ENCODE assay signal across 10 cellular contexts in the genomic region with DNA sequence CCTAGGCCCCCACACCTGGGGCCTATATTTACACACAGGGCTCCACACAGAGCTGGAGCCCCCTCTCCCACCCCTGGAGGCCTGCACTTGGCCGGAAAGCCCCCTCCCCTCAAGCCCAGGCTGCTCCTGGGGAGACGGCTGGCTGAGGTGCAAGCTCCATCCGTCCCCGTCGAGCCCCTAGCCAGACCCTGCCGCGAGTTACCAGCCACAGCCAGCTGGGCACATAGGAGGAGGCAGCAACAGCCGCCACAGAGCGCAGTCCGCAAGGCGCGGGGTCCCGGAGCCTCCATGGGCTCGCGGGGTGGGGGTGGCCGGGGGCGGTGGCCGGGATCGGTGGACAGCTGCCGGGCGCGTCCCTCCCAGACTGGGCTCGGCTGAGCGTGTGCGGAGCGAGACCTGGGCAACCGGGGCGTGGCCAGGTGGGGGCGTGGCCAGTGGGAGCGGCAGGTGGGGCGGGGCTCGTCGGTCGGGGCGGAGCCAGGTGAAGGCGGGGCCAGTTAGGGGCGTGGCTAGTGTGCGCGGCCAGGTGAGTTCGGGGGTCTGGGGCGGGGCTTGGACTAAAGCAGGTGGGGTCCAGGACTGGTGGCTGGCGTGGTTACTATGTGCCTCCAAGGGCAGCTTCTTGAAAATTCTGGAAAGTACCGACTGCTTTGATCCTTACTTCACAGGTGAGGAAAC. TPM values are rescaled to one million over a fixed set of nuclear protein-coding genes. Genes with fewer than 3 reads are reported as not detected.
A peak's percentile ranks its signal among the peaks of the same experiment; 100 is the strongest.
DNase-seq lines count a peak whose midpoint lies in the region; ATAC-seq and TF ChIP-seq lines count a peak whose summit lies in the region.
"Had no signal": no experiment of that assay in that cellular context is flagged by ENCODE, and none has a peak within 500 bp of the region (broad histone marks: within the 10 kb centered on the region; RNA-seq: fewer than 3 reads in every experiment).

CD164L2 (minus strand) TSS at position 384 of the 678 bp plus-strand sequence; CDS start at position 290, 94 bp downstream.

- H3K36me3 ChIP-seq in iPS-15b (ENCODE audit: control insufficient read depth, insufficient read depth, low read length) (no peaks in the 10 kb centered on the region), aorta (ENCODE audit: control insufficient read depth in 1 of 2, insufficient read depth in 2 of 2, low read length in 1 of 2) (no peaks in the 10 kb centered on the region)

- H3K27me3 ChIP-seq in iPS-15b (ENCODE audit: control insufficient read depth, insufficient read depth, low read length), result peaks cover 11% of the 10 kb centered on the region
- H3K27me3 ChIP-seq in aorta (ENCODE audit: control insufficient read depth in 1 of 2, insufficient read depth in 2 of 2, low read length in 1 of 2), result no peaks in the 10 kb centered on the region

- intact Hi-C loops in activated CD8-positive, alpha-beta T cell treated with anti-CD3 and anti-CD28 coated beads for 36 hours (cut with micrococcal nuclease), result no loop called here
- intact Hi-C loops in aorta (cut with DNase I), result no loop called here

- ATAC-seq in activated CD8-positive, alpha-beta T cell treated with anti-CD3 and anti-CD28 coated beads for 36 hours, result peak; percentile 91
- ATAC-seq in GM19035 (IDR thresholded peaks at IDR 0.05; ENCODE audit: unreplicated experiment) (no peak), aorta (ENCODE audit: low FRiP score) (no peak)

- CTCF ChIA-PET in activated CD8-positive, alpha-beta T cell treated with anti-CD3 and anti-CD28 coated beads for 36 hours (lab: Charles Lee), result interaction anchor here (1.2 to 12.1 kb wide), 7 partner anchors 8 to 223 kb away, joined by 3 to 242 read pairs (median 7); partner anchors contain the start of gene MAP3K6

- peak; percentile 22 for DNase-seq in NCI-H2171 (lab: John Stamatoyannopoulos, UW)
- DNase-seq in activated CD8-positive, alpha-beta T cell treated with anti-CD3 and anti-CD28 coated beads for 36 hours, result peak; percentile 65
- DNase-seq in stimulated activated CD4-positive, alpha-beta T cell treated with anti-CD3 and anti-CD28 coated beads, Interleukin-4, amount 100 ng/mL, for 48 hours (ENCODE audit: low read depth in 2 of 2), result peak; percentile 43 to 57
- no peak for DNase-seq in KG1 (lab: John Stamatoyannopoulos, UW)
- no peak for DNase-seq in aorta
- DNase-seq: NCI-H1694 had no signal

- H3K36me3 Mint-ChIP-seq in activated CD8-positive, alpha-beta T cell treated with anti-CD3 and anti-CD28 coated beads for 36 hours (ENCODE audit: low read depth), result no peaks in the 10 kb centered on the region

- H3K4me1 Mint-ChIP-seq in activated CD8-positive, alpha-beta T cell treated with anti-CD3 and anti-CD28 coated beads for 36 hours (ENCODE audit: low read depth), result no peaks in the 10 kb centered on the region

- no peak within 1 kb of the TSS for H3K4me3 Mint-ChIP-seq in activated CD8-positive, alpha-beta T cell treated with anti-CD3 and anti-CD28 coated beads for 36 hours
- H3K4me3 Mint-ChIP-seq: stimulated activated naive CD8-positive, alpha-beta T cell treated with anti-CD3 and anti-CD28 coated beads, Interleukin-15, Interleukin-2, amounts not matched to agents 100 ng/mL and 50 ng/mL, for 24 hours had no signal

- no peak within 1 kb of the TSS for H3K9ac ChIP-seq in iPS-15b (ENCODE audit: low read depth, low read length)

- H3K4me3 ChIP-seq in iPS-15b (ENCODE audit: low read depth, low read length) (peak within 1 kb of the TSS; percentile 63), aorta (ENCODE audit: low read length in 2 of 2) (no peak within 1 kb of the TSS)

- H3K27ac ChIP-seq in aorta (ENCODE audit: low read depth in 1 of 2, low read length in 2 of 2), result no peak within 1 kb of the TSS

- peaks cover 3% of the 10 kb centered on the region for H3K4me1 ChIP-seq in iPS-15b (ENCODE audit: control insufficient read depth, insufficient read depth, low read length)
- no peaks in the 10 kb centered on the region for H3K4me1 ChIP-seq in aorta (ENCODE audit: control insufficient read depth in 1 of 2, insufficient read depth in 2 of 2, low read length in 2 of 2)

- peaks cover 4% of the 10 kb centered on the region for H3K27me3 Mint-ChIP-seq in activated CD8-positive, alpha-beta T cell treated with anti-CD3 and anti-CD28 coated beads for 36 hours

- no peaks in the 10 kb centered on the region for H3K9me3 Mint-ChIP-seq in activated CD8-positive, alpha-beta T cell treated with anti-CD3 and anti-CD28 coated beads for 36 hours
- H3K9me3 Mint-ChIP-seq: stimulated activated naive CD8-positive, alpha-beta T cell treated with anti-CD3 and anti-CD28 coated beads, Interleukin-15, Interleukin-2, amounts not matched to agents 100 ng/mL and 50 ng/mL, for 24 hours had no signal

- WGBS in aorta, 2 donors, result 13 to 14% methylated on average over 43 of the region's 43 CpGs

- TF ChIP-seq CTCF in activated CD8-positive, alpha-beta T cell treated with anti-CD3 and anti-CD28 coated beads for 36 hours (IDR thresholded peaks at IDR 0.05), result no peak

- H3K27ac Mint-ChIP-seq in activated CD8-positive, alpha-beta T cell treated with anti-CD3 and anti-CD28 coated beads for 36 hours, result no peak within 1 kb of the TSS
- H3K27ac Mint-ChIP-seq: stimulated activated naive CD8-positive, alpha-beta T cell treated with anti-CD3 and anti-CD28 coated beads, Interleukin-15, Interleukin-2, amounts not matched to agents 100 ng/mL and 50 ng/mL, for 24 hours had no signal

- POLR2A ChIA-PET in activated CD8-positive, alpha-beta T cell treated with anti-CD3 and anti-CD28 coated beads for 36 hours (lab: Charles Lee), result interaction anchor here (0.6 to 1.8 kb wide), 6 partner anchors 16 to 270 kb away, joined by 3 to 5 read pairs (median 4); partner anchors contain the start of genes MAP3K6 and TMEM222

- H3K9me3 ChIP-seq in iPS-15b (ENCODE audit: control insufficient read depth, insufficient read depth, low read length), result no peaks in the 10 kb centered on the region
- H3K9me3 ChIP-seq in aorta (ENCODE audit: control insufficient read depth, low read length), result no peaks in the 10 kb centered on the region

RNA-seq across cellular contexts. Expression of gene CD164L2, which starts in this region (rescaled TPM):
- not detected for total RNA-seq in activated CD8-positive, alpha-beta T cell treated with anti-CD3 and anti-CD28 coated beads for 36 hours
- not detected for total RNA-seq in aorta
- polyA plus RNA-seq in aorta, result not detected
- total RNA-seq: mesenteric fat pad had no signal

Comparison
In these comparisons a context has a peak if more than half of its experiments do, and no peak if none do; other contexts are left out.
1. Peak in DNase-seq and ATAC-seq in activated CD8-positive, alpha-beta T cell treated with anti-CD3 and anti-CD28 coated beads for 36 hours; RNA of the gene not detected or under 1 TPM.
2. DNase-seq: peak in NCI-H2171 (single experiment) and stimulated activated CD4-positive, alpha-beta T cell treated with anti-CD3 and anti-CD28 coated beads, Interleukin-4, amount 100 ng/mL, for 48 hours (2 of 2); none in KG1 (single experiment) and aorta (0 of 2).